In the genomic region with DNA sequence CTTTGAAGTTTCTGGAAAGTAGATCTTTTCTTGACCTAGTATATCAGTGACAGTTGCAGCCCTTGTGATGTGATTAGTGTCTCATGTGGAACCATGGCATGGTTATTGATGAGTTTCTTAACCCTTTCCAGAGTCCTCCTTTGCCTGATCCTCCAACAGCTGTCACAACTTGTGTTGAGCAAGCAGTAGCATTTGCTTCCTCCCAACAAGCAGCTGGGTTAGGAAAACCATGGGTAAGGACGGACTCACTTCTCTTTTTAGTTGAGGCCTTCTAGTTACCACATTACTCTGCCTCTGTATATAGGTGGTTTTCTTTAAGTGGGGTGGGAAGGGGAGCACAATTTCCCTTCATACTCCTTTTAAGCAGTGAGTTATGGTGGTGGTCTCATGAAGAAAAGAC, we compare ENCODE assay signal across 19 cellular contexts.
DNase-seq lines count a peak whose midpoint lies in the region; ATAC-seq, FAIRE-seq and TF ChIP-seq lines count a peak whose summit lies in the region.
"Had no signal": no experiment of that assay in that cellular context is flagged by ENCODE, and none has a peak within 500 bp of the region (broad histone marks: within the 10 kb centered on the region; RNA-seq: fewer than 3 reads in every experiment).

No MANE protein-coding gene starts in this region.

- CTCF ChIA-PET in activated CD4-positive, alpha-beta memory T cell treated with anti-CD3 and anti-CD28 coated beads, Interleukin-2, amount 10 ng/mL, durations not matched to agents 7 days and 5 days (lab: Charles Lee) = no interaction called here

- 34 to 63% (median 46%) methylated on average over 1 of the region's 1 CpG for WGBS in spleen, 5 donors
- WGBS in body of pancreas, 2 donors = 71 to 89% methylated on average over 1 of the region's 1 CpG

- ATAC-seq in HG03045 (IDR thresholded peaks at IDR 0.05; ENCODE audit: unreplicated experiment) = peak; percentile 20
- ATAC-seq in body of pancreas = no peak

- H3K4me1 Mint-ChIP-seq in activated CD4-positive, alpha-beta memory T cell treated with anti-CD3 and anti-CD28 coated beads, Interleukin-2, amount 10 ng/mL, durations not matched to agents 7 days and 5 days = peaks cover 46% of the 10 kb centered on the region

- no peaks in the 10 kb centered on the region for H3K27me3 Mint-ChIP-seq in activated CD4-positive, alpha-beta memory T cell treated with anti-CD3 and anti-CD28 coated beads, Interleukin-2, amount 10 ng/mL, durations not matched to agents 7 days and 5 days

- POLR2A ChIA-PET in activated CD4-positive, alpha-beta memory T cell treated with anti-CD3 and anti-CD28 coated beads, Interleukin-2, amount 10 ng/mL, durations not matched to agents 7 days and 5 days (lab: Charles Lee) = no interaction called here

- H3K4me3 Mint-ChIP-seq in activated CD4-positive, alpha-beta memory T cell treated with anti-CD3 and anti-CD28 coated beads, Interleukin-2, amount 10 ng/mL, durations not matched to agents 7 days and 5 days = no peak overlapping the region
- H3K4me3 Mint-ChIP-seq: H9 had no signal

- H3K36me3 Mint-ChIP-seq in activated CD4-positive, alpha-beta memory T cell treated with anti-CD3 and anti-CD28 coated beads, Interleukin-2, amount 10 ng/mL, durations not matched to agents 7 days and 5 days (ENCODE audit: low read depth) = peaks cover 89% of the 10 kb centered on the region

- peaks cover 4 to 100% (median 77%) of the 10 kb centered on the region in 6 donors for H3K36me3 ChIP-seq in spleen
- peaks cover 0 to 25% of the 10 kb centered on the region in 2 donors for H3K36me3 ChIP-seq in body of pancreas (replicated peaks in 1 of 2; ENCODE audit: insufficient read depth in 1 of 2, low read depth in 2 of 2)

- H3K4me1 ChIP-seq in spleen (peaks cover 0 to 6% (median 0%) of the 10 kb centered on the region in 6 donors), body of pancreas (no peaks in the 10 kb centered on the region)
- H3K4me1 ChIP-seq: parathyroid adenoma had no signal

- no peak overlapping the region for H3K4me3 ChIP-seq in spleen
- no peak overlapping the region for H3K4me3 ChIP-seq in body of pancreas
- H3K4me3 ChIP-seq: cardiac muscle cell had no signal

- H3K9me3 ChIP-seq in spleen = no peaks in the 10 kb centered on the region
- no peaks in the 10 kb centered on the region for H3K9me3 ChIP-seq in body of pancreas

- H3K9me3 Mint-ChIP-seq in activated CD4-positive, alpha-beta memory T cell treated with anti-CD3 and anti-CD28 coated beads, Interleukin-2, amount 10 ng/mL, durations not matched to agents 7 days and 5 days = no peaks in the 10 kb centered on the region
- H3K9me3 Mint-ChIP-seq: activated T-helper 2 cell treated with anti-CD3 and anti-CD28 coated beads, Interferon-gamma antibody, Interleukin-2, Interleukin-4, amounts not matched to agents 10 μg/mL and 5 μg/mL and 100 μg/mL, durations not matched to agents 14 hours and 24 hours and 36 hours; H9 had no signal

- no peaks in the 10 kb centered on the region for H3K27me3 ChIP-seq in spleen (replicated peaks in 1 of 7)
- no peaks in the 10 kb centered on the region for H3K27me3 ChIP-seq in body of pancreas
- H3K27me3 ChIP-seq: cardiac muscle cell had no signal

- DNase-seq in CD1c-positive myeloid dendritic cell (ENCODE audit: extremely low spot score) = peak; percentile 40
- no peak for DNase-seq in GM19239 (ENCODE audit: insufficient read length, low spot score)
- no peak for DNase-seq in activated CD4-positive, alpha-beta memory T cell treated with anti-CD3 and anti-CD28 coated beads, Interleukin-2, amount 10 ng/mL, durations not matched to agents 7 days and 5 days
- DNase-seq in spleen = no peak
- DNase-seq in body of pancreas = no peak
- DNase-seq in stimulated activated CD4-positive, alpha-beta T cell treated with anti-CD3 and anti-CD28 coated beads, Interleukin-2, amount 100 ng/mL, for 48 hours = no peak
- DNase-seq in inferior parietal cortex (ENCODE audit: extremely low spot score) = no peak
- DNase-seq: GDM1; H9; hippocampal formation; NCI-H446 treated with DMSO at 0.1 percent for 48 hours; SHP77; stimulated activated naive CD4-positive, alpha-beta T cell treated with Interleukin-2 at 50 U/mL for 16 hours had no signal

- intact Hi-C loops in spleen (cut with DNase I; ENCODE audit: low total_unique reads) = no loop called here
- intact Hi-C loops in body of pancreas (cut with DNase I) = no loop called here

- peak; percentile 39 for FAIRE-seq in GM19239 (lab: Jason Lieb, UNC)

- TF ChIP-seq POLR2A in spleen (IDR thresholded peaks at IDR 0.05) (no peak), body of pancreas (IDR thresholded peaks at IDR 0.05) (no peak)

- H3K27ac ChIP-seq in spleen = peak overlapping the region in 1 of 8 donors; percentile 12
- no peak overlapping the region for H3K27ac ChIP-seq in body of pancreas
- H3K27ac ChIP-seq: C4-2B, cardiac muscle cell, epithelial cell of prostate, parathyroid adenoma had no signal

- TF ChIP-seq CTCF in spleen (IDR thresholded peaks at IDR 0.05 in 8 of 11, conservative IDR thresholded peaks at IDR 0.05 in 3 of 11) (no peak), body of pancreas (IDR thresholded peaks at IDR 0.05) (no peak)

- peak overlapping the region; percentile 73 for H3K27ac Mint-ChIP-seq in activated CD4-positive, alpha-beta memory T cell treated with anti-CD3 and anti-CD28 coated beads, Interleukin-2, amount 10 ng/mL, durations not matched to agents 7 days and 5 days
